Comparison of ENCODE assay signal across 21 cellular contexts in genomic region chr20:24001901-24002405, GRCh38. TPM values are rescaled to one million over a fixed set of nuclear protein-coding genes. Genes with fewer than 3 reads are reported as not detected.
DNase-seq lines count a peak whose midpoint lies in the region; ATAC-seq and TF ChIP-seq lines count a peak whose summit lies in the region.
"Had no signal": no experiment of that assay in that cellular context is flagged by ENCODE, and none has a peak within 500 bp of the region (broad histone marks: within the 10 kb centered on the region; RNA-seq: fewer than 3 reads in every experiment).

No MANE protein-coding gene starts in this region.

- H3K36me3 ChIP-seq in GM06990 (ENCODE audit: control insufficient read depth, insufficient read depth, low read length) (no peaks in the 10 kb centered on the region), Karpas-422 (ENCODE audit: insufficient read depth, low read length) (no peaks in the 10 kb centered on the region), OCI-LY7 (ENCODE audit: insufficient read depth, low read length) (no peaks in the 10 kb centered on the region)
- H3K36me3 ChIP-seq: SJCRH30 had no signal

- H3K4me2 ChIP-seq in Karpas-422 (ENCODE audit: low read depth, low read length, poor library complexity, severe bottlenecking) (no peak overlapping the region), OCI-LY7 (ENCODE audit: low read length) (peak overlapping the region; percentile 12; the same call in 1 of the 2 replicates)
- H3K4me2 ChIP-seq: KMS-11 had no signal

- BruUV-seq in OCI-LY7 (replicated peaks; lab: Mats Ljungman, UMichigan) = no TSS peak

- CTCF ChIA-PET in OCI-LY7 (lab: Charles Lee; ENCODE audit: unreplicated experiment) = no interaction called here

- H3K27ac ChIP-seq in Karpas-422 (ENCODE audit: low read length) (no peak overlapping the region), OCI-LY7 (ENCODE audit: low read depth, low read length, poor library complexity, severe bottlenecking) (no peak overlapping the region)
- H3K27ac ChIP-seq: C4-2B, KMS-11, SJCRH30 had no signal

- no peaks in the 10 kb centered on the region for H4K20me1 ChIP-seq in Karpas-422 (ENCODE audit: insufficient read depth, low read depth, low read length)
- H4K20me1 ChIP-seq in OCI-LY7 (ENCODE audit: insufficient read depth, low read length) = no peaks in the 10 kb centered on the region

- no peak for ATAC-seq in HG02981 (IDR thresholded peaks at IDR 0.05; ENCODE audit: unreplicated experiment)
- ATAC-seq: HCT116, T-cell had no signal

- H3K79me2 ChIP-seq in Karpas-422 (ENCODE audit: low read length) (no peaks in the 10 kb centered on the region), OCI-LY7 (ENCODE audit: insufficient read depth, low read depth, low read length) (no peaks in the 10 kb centered on the region)

- H3K27me3 ChIP-seq in GM06990 (replicated peaks; ENCODE audit: control insufficient read depth, insufficient read depth, low read length) = 0 out of 2 replicates have a peak, but pooled peaks cover 1% of the 10 kb centered on the region
- no peaks in the 10 kb centered on the region for H3K27me3 ChIP-seq in Karpas-422 (ENCODE audit: low read length)

- DNase-seq in GM06990 (ENCODE audit: extremely low read depth, insufficient read length) (peak; percentile 18), Karpas-422 (peak; percentile 77), OCI-LY7 (ENCODE audit: low spot score) (peak; percentile 58), NCI-H1417 (lab: John Stamatoyannopoulos, UW) (no peak), posterior cingulate gyrus (no peak), DMS79 treated with DMSO at 0.1 percent for 48 hours (lab: John Stamatoyannopoulos, UW) (no peak)
- DNase-seq: DMS53, GOT3, IMR-90, NCI-H1048, NCI-H146, NCI-H2029, NCI-H2227 treated with DMSO at 0.1 percent for 48 hours, NCI-H510A, OCI-M1, SJCRH30, T-cell had no signal

- no peak overlapping the region for H2AFZ ChIP-seq in Karpas-422 (ENCODE audit: low read length)
- H2AFZ ChIP-seq in OCI-LY7 (ENCODE audit: low read length) = no peak overlapping the region

- no peak overlapping the region for H3K9ac ChIP-seq in Karpas-422 (ENCODE audit: low read length)
- H3K9ac ChIP-seq: KMS-11 had no signal

- H3K4me3 ChIP-seq in GM06990 (replicated peaks; ENCODE audit: low read depth, low read length) = no peak overlapping the region
- H3K4me3 ChIP-seq in Karpas-422 (ENCODE audit: low read length) = no peak overlapping the region
- H3K4me3 ChIP-seq in OCI-LY7 (ENCODE audit: low read depth, low read length, poor library complexity, severe bottlenecking) = no peak overlapping the region
- H3K4me3 ChIP-seq: SJCRH30 had no signal

- intact Hi-C loops in OCI-LY7 (cut with micrococcal nuclease; ENCODE audit: unreplicated experiment) (no loop called here), posterior cingulate gyrus (cut with DNase I) (no loop called here)

- H3K4me1 ChIP-seq in Karpas-422 (ENCODE audit: low read length) (peaks cover 23% of the 10 kb centered on the region), OCI-LY7 (ENCODE audit: insufficient read depth, low read length, poor library complexity, severe bottlenecking) (peaks cover 11% of the 10 kb centered on the region)
- H3K4me1 ChIP-seq: SJCRH30 had no signal

- H3K9me3 ChIP-seq in Karpas-422 (ENCODE audit: low read length) (no peaks in the 10 kb centered on the region), OCI-LY7 (ENCODE audit: low read length) (no peaks in the 10 kb centered on the region)
- H3K9me3 ChIP-seq: SJCRH30 had no signal

- POLR2A ChIA-PET in OCI-LY7 (lab: Charles Lee) = no interaction called here

- H3K9me2 ChIP-seq in Karpas-422 (replicated peaks; ENCODE audit: insufficient read depth, low read length) (no peaks in the 10 kb centered on the region), OCI-LY7 (ENCODE audit: insufficient read depth, low read length) (no peaks in the 10 kb centered on the region)

- TF ChIP-seq CTCF in GM06990 (IDR thresholded peaks at IDR 0.05; ENCODE audit: insufficient read depth, low read length, poor library complexity, severe bottlenecking) (no peak), OCI-LY7 (conservative IDR thresholded peaks at IDR 0.05; ENCODE audit: low read length) (no peak)

RNA-seq across cellular contexts. Expression of gene GGTLC1, which starts 13.4 kb away (rescaled TPM):
- total RNA-seq in Karpas-422 (2014; rRNA removed; shearing (Covaris generic); ENCODE audit: low replicate concordance) = not detected in 2 replicates
- total RNA-seq in OCI-LY7 (2014; rRNA removed; shearing (Covaris generic)) = not detected in 2 replicates
- total RNA-seq in OCI-LY7 (2022) = not detected in 2 replicates
- total RNA-seq: IMR-90, SJCRH30, T-cell had no signal

Comparison
In these comparisons a context has a peak if more than half of its experiments do, and no peak if none do; other contexts are left out.
1. DNase-seq: peak in GM06990 (single experiment), Karpas-422 (single experiment) and OCI-LY7 (single experiment); none in NCI-H1417 (0 of 3), posterior cingulate gyrus (0 of 10) and DMS79 treated with DMSO at 0.1 percent for 48 hours (single experiment).